17 cellular contexts compared by ENCODE assay signal in genomic region chr1:76300556-76300955, GRCh38.
"Had no signal": no experiment of that assay in that cellular context is flagged by ENCODE, and none has a peak within 500 bp of the region (broad histone marks: within the 10 kb centered on the region; RNA-seq: fewer than 3 reads in every experiment).

No MANE protein-coding gene starts in this region.

- H3K4me1 Mint-ChIP-seq: activated T-helper 17 cell treated with anti-CD3 and anti-CD28 coated beads, Interleukin-2, amount 50 U/mL, for 72 hours had no signal

- H3K4me3 ChIP-seq: cardiac muscle cell, esophagus muscularis mucosa, gastroesophageal sphincter, heart left ventricle had no signal

- H3K4me3 Mint-ChIP-seq: activated T-helper 17 cell treated with anti-CD3 and anti-CD28 coated beads, Interleukin-2, amount 50 U/mL, for 72 hours; mesothelial cell of epicardium; nephron progenitor cell; T-helper 2 cell treated with Interferon-gamma antibody and Interleukin-4, amounts not matched to agents 5 μg/mL and 100 μg/mL, for 36 hours had no signal

- H3K36me3 ChIP-seq: cardiac muscle cell, esophagus muscularis mucosa, gastroesophageal sphincter, heart left ventricle had no signal

- H3K27ac ChIP-seq: cardiac muscle cell, esophagus muscularis mucosa, gastroesophageal sphincter, heart left ventricle had no signal

- H3K27ac Mint-ChIP-seq: activated T-helper 17 cell treated with anti-CD3 and anti-CD28 coated beads, Interleukin-2, amount 50 U/mL, for 72 hours; mesothelial cell of epicardium; nephron progenitor cell; T-helper 2 cell treated with Interferon-gamma antibody and Interleukin-4, amounts not matched to agents 5 μg/mL and 100 μg/mL, for 36 hours had no signal

- H3K9me3 ChIP-seq: esophagus muscularis mucosa, gastroesophageal sphincter, heart left ventricle had no signal

- H3K36me3 Mint-ChIP-seq: mesothelial cell of epicardium had no signal

- DNase-seq: activated CD4-positive, alpha-beta T cell treated with anti-CD3 and anti-CD28 coated beads for 4 hours; activated naive CD4-positive, alpha-beta T cell; amniotic stem cell; dermis blood vessel endothelial cell; effector memory CD4-positive, alpha-beta T cell; heart left ventricle; kidney; nephron progenitor cell; occipital lobe; SW 1271 had no signal

- H3K27me3 ChIP-seq: cardiac muscle cell, esophagus muscularis mucosa, gastroesophageal sphincter, heart left ventricle had no signal

- ATAC-seq: activated T-helper 17 cell treated with anti-CD3 and anti-CD28 coated beads, Interleukin-2, amount 50 U/mL, for 72 hours; gastroesophageal sphincter; heart left ventricle; left lobe of liver had no signal

- H3K9me3 Mint-ChIP-seq: activated T-helper 17 cell treated with anti-CD3 and anti-CD28 coated beads, Interleukin-2, amount 50 U/mL, for 72 hours; nephron progenitor cell; T-helper 2 cell treated with Interferon-gamma antibody and Interleukin-4, amounts not matched to agents 5 μg/mL and 100 μg/mL, for 36 hours had no signal

- H3K4me1 ChIP-seq: esophagus muscularis mucosa, gastroesophageal sphincter, heart left ventricle had no signal
